Comparison of ENCODE assay signal across 24 cellular contexts in the genomic region with DNA sequence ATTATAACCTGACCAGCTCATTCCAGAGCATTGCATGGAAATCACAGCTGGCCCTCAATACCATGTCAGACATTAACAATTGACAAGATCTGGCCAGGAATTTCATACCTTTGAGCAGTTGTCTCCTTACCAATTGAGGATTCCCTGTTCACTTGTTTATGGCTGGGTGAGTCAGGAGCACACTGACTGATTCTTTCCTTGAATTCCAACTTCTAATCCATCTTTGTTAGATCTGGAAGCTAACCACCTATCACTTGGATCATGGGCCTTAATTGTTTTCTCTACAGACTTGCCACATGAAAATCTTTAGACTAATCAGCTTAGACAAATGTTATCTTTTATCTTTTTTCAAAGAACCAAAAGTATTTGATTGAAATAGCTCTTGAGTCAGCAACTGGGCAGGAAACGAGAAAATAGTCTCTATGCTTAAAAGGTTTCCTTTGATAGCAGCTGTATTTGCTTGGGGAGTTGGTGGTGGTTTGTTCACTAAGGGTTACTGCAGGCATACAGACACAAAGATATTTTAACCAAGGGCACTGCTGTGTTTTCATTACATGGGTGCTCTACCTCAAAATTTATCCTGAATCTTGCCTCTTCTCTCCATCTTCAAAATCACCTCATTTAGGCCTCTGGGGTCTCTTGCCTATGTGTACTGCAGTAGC.
DNase-seq lines count a peak whose midpoint lies in the region; ATAC-seq, FAIRE-seq and TF ChIP-seq lines count a peak whose summit lies in the region.
"Had no signal": no experiment of that assay in that cellular context is flagged by ENCODE, and none has a peak within 500 bp of the region (broad histone marks: within the 10 kb centered on the region; RNA-seq: fewer than 3 reads in every experiment).

No MANE protein-coding gene starts in this region.

- ATAC-seq in HG02973 (IDR thresholded peaks at IDR 0.05; ENCODE audit: unreplicated experiment): no peak
- ATAC-seq: A549, HCT116 had no signal

- peaks cover 0 to 15% (median 9%) of the 10 kb centered on the region in 10 experiments; a peak in 14 of 20 replicates for H3K4me1 ChIP-seq in BLaER1 treated with 17β-estradiol and CSF1 and Interleukin-3, amounts not matched to agents 10 nM and 100 nM
- H3K4me1 ChIP-seq in MM.1S (ENCODE audit: low read length) (peaks cover 34% of the 10 kb centered on the region), kidney (ENCODE audit: control insufficient read depth in 1 of 2, insufficient read depth in 1 of 2, low read depth in 1 of 2, low read length in 2 of 2) (no peaks in the 10 kb centered on the region), A673 (ENCODE audit: insufficient read depth, low read length, poor library complexity, severe bottlenecking) (no peaks in the 10 kb centered on the region)
- H3K4me1 ChIP-seq: A549, SJSA1 had no signal

- no peaks in the 10 kb centered on the region for H3K9me3 ChIP-seq in BLaER1 treated with 17β-estradiol and CSF1 and Interleukin-3, amounts not matched to agents 10 nM and 100 nM (replicated peaks in 1 of 11)
- no peaks in the 10 kb centered on the region for H3K9me3 ChIP-seq in MM.1S (replicated peaks; ENCODE audit: insufficient read depth, low read length)
- no peaks in the 10 kb centered on the region for H3K9me3 ChIP-seq in kidney (ENCODE audit: control insufficient read depth in 1 of 2, low read length in 2 of 2)
- no peaks in the 10 kb centered on the region for H3K9me3 ChIP-seq in A673 (ENCODE audit: low read depth, low read length, poor library complexity, severe bottlenecking)
- H3K9me3 ChIP-seq: A549, SJSA1 had no signal

- no peaks in the 10 kb centered on the region for H4K20me1 ChIP-seq in BLaER1 treated with 17β-estradiol and CSF1 and Interleukin-3, amounts not matched to agents 10 nM and 100 nM
- H4K20me1 ChIP-seq in MM.1S (ENCODE audit: insufficient read depth, low read length): no peaks in the 10 kb centered on the region

- CTCF ChIA-PET in A673 (lab: Charles Lee): no interaction called here

- DNase-seq in MM.1S (peak; percentile 91), retinal pigment epithelial cell (ENCODE audit: low read depth) (peak; percentile 27), kidney (no peak), A673 (ENCODE audit: low spot score) (no peak)
- DNase-seq: Calu3; CD8-positive, alpha-beta memory T cell; DMS79 treated with DMSO at 0.1 percent for 48 hours; GF-D8; Karpas-422; NCI-H1092 treated with DMSO at 0.1 percent for 48 hours; NCI-H1694; NCI-H2081; NCI-H526; NCI-H82; Right ventricle myocardium superior; RPMI8226 had no signal

- peak overlapping the region in 9 of 11 experiments; percentile 5 to 69 (median 43); a peak in 13 of 22 replicates for H3K4me2 ChIP-seq in BLaER1 treated with 17β-estradiol and CSF1 and Interleukin-3, amounts not matched to agents 10 nM and 100 nM
- peak overlapping the region; percentile 56 for H3K4me2 ChIP-seq in MM.1S (ENCODE audit: low read depth, low read length)
- H3K4me2 ChIP-seq: A549 had no signal

- peak; percentile 56 for FAIRE-seq in islet of Langerhans (lab: Jason Lieb, UNC)
- no peak for FAIRE-seq in kidney (lab: Jason Lieb, UNC)
- FAIRE-seq: A549, GM12891 had no signal

- POLR2A ChIA-PET in A673 (lab: Charles Lee; ENCODE audit: low non-redundant PET): no interaction called here

- no peaks in the 10 kb centered on the region for H3K79me2 ChIP-seq in MM.1S (ENCODE audit: low read length)

- no TSS peak for BruUV-seq in A673 (replicated peaks; lab: Mats Ljungman, UMichigan)

- H3K9me2 ChIP-seq in MM.1S (replicated peaks; ENCODE audit: insufficient read depth, low read length): no peaks in the 10 kb centered on the region

- TF ChIP-seq CTCF in MM.1S (IDR thresholded peaks at IDR 0.05; ENCODE audit: low read length) (no peak), retinal pigment epithelial cell (conservative IDR thresholded peaks at IDR 0.05; ENCODE audit: low read depth, low read length) (no peak), kidney (IDR thresholded peaks at IDR 0.05; ENCODE audit: borderline replicate concordance, extremely low read depth, insufficient read depth) (no peak), A673 (conservative IDR thresholded peaks at IDR 0.05; ENCODE audit: low read depth, low read length) (no peak)

- H3K27ac ChIP-seq in BLaER1 treated with 17β-estradiol and CSF1 and Interleukin-3, amounts not matched to agents 10 nM and 100 nM: no peak overlapping the region
- peak overlapping the region; percentile 74 for H3K27ac ChIP-seq in MM.1S (ENCODE audit: low read length)
- H3K27ac ChIP-seq in kidney (ENCODE audit: low read depth in 2 of 2, low read length in 2 of 2): no peak overlapping the region
- H3K27ac ChIP-seq in A673 (ENCODE audit: low read depth, low read length, poor library complexity, severe bottlenecking): no peak overlapping the region
- H3K27ac ChIP-seq: A549, HL-60, SJSA1 had no signal

- H3K9ac ChIP-seq in BLaER1 treated with 17β-estradiol and CSF1 and Interleukin-3, amounts not matched to agents 10 nM and 100 nM: no peak overlapping the region
- H3K9ac ChIP-seq in MM.1S (ENCODE audit: low read length) (peak overlapping the region; percentile 9; the same call in 1 of the 2 replicates), kidney (ENCODE audit: low read length in 2 of 2) (no peak overlapping the region)

- H2AFZ ChIP-seq in MM.1S (ENCODE audit: low read length): peak overlapping the region; percentile 7

- intact Hi-C loops in kidney (cut with DNase I) (no loop called here), A673 (cut with micrococcal nuclease; ENCODE audit: unreplicated experiment) (no loop called here)

- H3F3A ChIP-seq in MM.1S (ENCODE audit: insufficient read depth, low read length): peaks cover 16% of the 10 kb centered on the region

- H3K36me3 ChIP-seq in BLaER1 treated with 17β-estradiol and CSF1 and Interleukin-3, amounts not matched to agents 10 nM and 100 nM: no peaks in the 10 kb centered on the region
- H3K36me3 ChIP-seq in MM.1S (replicated peaks; ENCODE audit: insufficient read depth, low read length) (no peaks in the 10 kb centered on the region), kidney (ENCODE audit: control insufficient read depth in 1 of 2, insufficient read depth in 2 of 2, low read length in 2 of 2) (no peaks in the 10 kb centered on the region), A673 (ENCODE audit: insufficient read depth, low read length, poor library complexity, severe bottlenecking) (no peaks in the 10 kb centered on the region)
- H3K36me3 ChIP-seq: SJSA1 had no signal

- no peak overlapping the region for H3K4me3 ChIP-seq in BLaER1 treated with 17β-estradiol and CSF1 and Interleukin-3, amounts not matched to agents 10 nM and 100 nM
- H3K4me3 ChIP-seq in MM.1S (ENCODE audit: low read length) (peak overlapping the region; percentile 8; the same call in 1 of the 2 replicates), retinal pigment epithelial cell (ENCODE audit: low read length) (no peak overlapping the region), kidney (ENCODE audit: low read length in 2 of 2) (no peak overlapping the region), A673 (ENCODE audit: low read depth, low read length, poor library complexity, severe bottlenecking) (no peak overlapping the region)
- H3K4me3 ChIP-seq: A549, SJSA1 had no signal

- no peaks in the 10 kb centered on the region for H3K27me3 ChIP-seq in BLaER1 treated with 17β-estradiol and CSF1 and Interleukin-3, amounts not matched to agents 10 nM and 100 nM
- H3K27me3 ChIP-seq in MM.1S (replicated peaks; ENCODE audit: insufficient read depth, low read length) (no peaks in the 10 kb centered on the region), A673 (replicated peaks; ENCODE audit: insufficient read depth, low read depth, low read length, poor library complexity) (no peaks in the 10 kb centered on the region)
- H3K27me3 ChIP-seq: SJSA1 had no signal

Comparison
In these comparisons a context has a peak if more than half of its experiments do, and no peak if none do; other contexts are left out.
1. DNase-seq: peak in MM.1S (single experiment) and retinal pigment epithelial cell (single experiment); none in kidney (single experiment) and A673 (single experiment).